ENCODE assay signal across 8 cellular contexts in the genomic region with DNA sequence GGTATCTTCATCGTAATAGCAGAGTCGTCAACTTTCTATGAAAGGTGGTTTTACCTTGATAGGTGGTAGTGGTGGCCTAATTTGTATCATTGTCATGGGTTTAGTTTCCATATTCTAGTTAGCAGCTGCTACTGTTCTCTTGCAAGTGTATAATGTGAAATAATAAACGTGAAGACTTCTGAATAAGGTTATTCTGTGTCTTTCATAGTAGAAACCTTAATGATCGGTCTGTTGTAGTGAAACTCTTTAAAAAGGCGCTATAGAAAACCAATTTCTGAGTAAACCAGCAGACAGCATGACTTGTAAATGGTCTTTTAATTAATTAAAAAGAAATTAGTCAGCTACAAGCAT. TPM values are rescaled to one million over a fixed set of nuclear protein-coding genes. Genes with fewer than 3 reads are reported as not detected.
A peak's percentile ranks its signal among the peaks of the same experiment; 100 is the strongest.
DNase-seq lines count a peak whose midpoint lies in the region; ATAC-seq lines count a peak whose summit lies in the region.

No MANE protein-coding gene starts in this region.

- H3K27ac ChIP-seq in HUES48 (ENCODE audit: low read depth, low read length) (peak overlapping the region; percentile 88), iPS-20b (ENCODE audit: low read length) (peak overlapping the region; percentile 88)

- H3K4me3 ChIP-seq in HUES48 (ENCODE audit: low read depth, low read length) (peak overlapping the region; percentile 94), iPS-20b (ENCODE audit: low read length) (peak overlapping the region; percentile 97)

- no peak for DNase-seq in activated naive CD4-positive, alpha-beta T cell treated with anti-CD3 and anti-CD28 coated beads, Interleukin-2, amount 50 U/mL, for 72 hours (ENCODE audit: low spot score in 2 of 2)
- no peak for DNase-seq in stimulated activated naive CD8-positive, alpha-beta T cell treated with anti-CD3 and anti-CD28 coated beads, Interleukin-15, amount 100 ng/mL, for 72 hours
- DNase-seq in pons (ENCODE audit: low spot score) (no peak), DMS153 (lab: John Stamatoyannopoulos, UW) (no peak), inferior parietal cortex (ENCODE audit: extremely low spot score) (no peak)

- H3K9me3 Mint-ChIP-seq in activated naive CD4-positive, alpha-beta T cell treated with anti-CD3 and anti-CD28 coated beads, Interleukin-2, amount 50 U/mL, for 72 hours, result no peaks in the 10 kb centered on the region
- H3K9me3 Mint-ChIP-seq in stimulated activated naive CD8-positive, alpha-beta T cell treated with anti-CD3 and anti-CD28 coated beads, Interleukin-15, amount 100 ng/mL, for 72 hours, result no peaks in the 10 kb centered on the region

- peaks cover 66% of the 10 kb centered on the region for H3K4me1 Mint-ChIP-seq in stimulated activated naive CD8-positive, alpha-beta T cell treated with anti-CD3 and anti-CD28 coated beads, Interleukin-15, amount 100 ng/mL, for 72 hours

- H3K27me3 ChIP-seq in HUES48 (ENCODE audit: control insufficient read depth, insufficient read depth, low read length) (no peaks in the 10 kb centered on the region), iPS-20b (ENCODE audit: insufficient read depth, low read length) (no peaks in the 10 kb centered on the region)

- peaks cover 31 to 46% of the 10 kb centered on the region in 2 donors for H3K36me3 Mint-ChIP-seq in activated naive CD4-positive, alpha-beta T cell treated with anti-CD3 and anti-CD28 coated beads, Interleukin-2, amount 50 U/mL, for 72 hours

- peak overlapping the region; percentile 93 for H3K9ac ChIP-seq in HUES48 (ENCODE audit: low read depth, low read length)
- peak overlapping the region; percentile 96 for H3K9ac ChIP-seq in iPS-20b (ENCODE audit: low read depth, low read length)

- peaks cover 59% of the 10 kb centered on the region for H3K36me3 ChIP-seq in HUES48 (ENCODE audit: control insufficient read depth, insufficient read depth, low read length)
- H3K36me3 ChIP-seq in iPS-20b (ENCODE audit: insufficient read depth, low read depth, low read length), result peaks cover 66% of the 10 kb centered on the region

- peak overlapping the region; percentile 89 to 98 for H3K27ac Mint-ChIP-seq in activated naive CD4-positive, alpha-beta T cell treated with anti-CD3 and anti-CD28 coated beads, Interleukin-2, amount 50 U/mL, for 72 hours
- H3K27ac Mint-ChIP-seq in stimulated activated naive CD8-positive, alpha-beta T cell treated with anti-CD3 and anti-CD28 coated beads, Interleukin-15, amount 100 ng/mL, for 72 hours, result peak overlapping the region; percentile 97 to 99

- no peaks in the 10 kb centered on the region for H3K9me3 ChIP-seq in HUES48 (ENCODE audit: control insufficient read depth, insufficient read depth, low read length)
- H3K9me3 ChIP-seq in iPS-20b (ENCODE audit: insufficient read depth, low read depth, low read length), result no peaks in the 10 kb centered on the region

- H3K27me3 Mint-ChIP-seq in stimulated activated naive CD8-positive, alpha-beta T cell treated with anti-CD3 and anti-CD28 coated beads, Interleukin-15, amount 100 ng/mL, for 72 hours, result no peaks in the 10 kb centered on the region

- H3K4me1 ChIP-seq in HUES48 (ENCODE audit: control insufficient read depth, insufficient read depth, low read length) (peaks cover 16% of the 10 kb centered on the region; the same call in 1 of the 2 replicates), iPS-20b (ENCODE audit: insufficient read depth, low read length) (peaks cover 5% of the 10 kb centered on the region)

- peak overlapping the region; percentile 91 to 98 for H3K4me3 Mint-ChIP-seq in stimulated activated naive CD8-positive, alpha-beta T cell treated with anti-CD3 and anti-CD28 coated beads, Interleukin-15, amount 100 ng/mL, for 72 hours

- no peak for ATAC-seq in activated naive CD4-positive, alpha-beta T cell treated with anti-CD3 and anti-CD28 coated beads, Interleukin-2, amount 50 U/mL, for 72 hours
- no peak for ATAC-seq in stimulated activated naive CD8-positive, alpha-beta T cell treated with anti-CD3 and anti-CD28 coated beads, Interleukin-15, amount 100 ng/mL, for 72 hours
- no peak for ATAC-seq in HG03439 (IDR thresholded peaks at IDR 0.05; ENCODE audit: unreplicated experiment)

RNA-seq across cellular contexts. Expression of a gene that starts 1.6 kb away (rescaled TPM):
- 100 to 1,000 TPM; 499 to 548 TPM for total RNA-seq in activated naive CD4-positive, alpha-beta T cell treated with anti-CD3 and anti-CD28 coated beads, Interleukin-2, amount 50 U/mL, for 72 hours

RNA-seq across cellular contexts. Expression of a gene that starts 11.6 kb away (rescaled TPM):
- 10 to 100 TPM; 10.7 to 14.0 TPM for total RNA-seq in activated naive CD4-positive, alpha-beta T cell treated with anti-CD3 and anti-CD28 coated beads, Interleukin-2, amount 50 U/mL, for 72 hours

RNA-seq across cellular contexts. Expression of a gene that starts 33.3 kb away (rescaled TPM):
- total RNA-seq in activated naive CD4-positive, alpha-beta T cell treated with anti-CD3 and anti-CD28 coated beads, Interleukin-2, amount 50 U/mL, for 72 hours, result 10 to 100 TPM; 56.2 to 59.9 TPM

RNA-seq across cellular contexts. Expression of a gene that starts 34.0 kb away (rescaled TPM):
- total RNA-seq in activated naive CD4-positive, alpha-beta T cell treated with anti-CD3 and anti-CD28 coated beads, Interleukin-2, amount 50 U/mL, for 72 hours, result 10 to 100 TPM; 22.2 to 27.3 TPM
